14 cellular contexts compared by ENCODE assay signal in genomic region chr6:47197672-47198640, GRCh38.
DNase-seq lines count a peak whose midpoint lies in the region; ATAC-seq, FAIRE-seq and TF ChIP-seq lines count a peak whose summit lies in the region.
"Had no signal": no experiment of that assay in that cellular context is flagged by ENCODE, and none has a peak within 500 bp of the region (broad histone marks: within the 10 kb centered on the region; RNA-seq: fewer than 3 reads in every experiment).

No MANE protein-coding gene starts in this region.

- no peak overlapping the region for H3K4me3 Mint-ChIP-seq in chondrocyte (ENCODE audit: unreplicated experiment)

- H3K9me2 ChIP-seq in hepatocyte (replicated peaks; ENCODE audit: insufficient read depth) = no peaks in the 10 kb centered on the region

- intact Hi-C loops in Panc1 (cut with micrococcal nuclease; ENCODE audit: unreplicated experiment) = no loop called here

- H3K27ac ChIP-seq in Panc1 (ENCODE audit: low read length) (peak overlapping the region; percentile 58; the same call in 1 of the 2 replicates), hepatocyte (peak overlapping the region; percentile 4)
- H3K27ac ChIP-seq: WERI-Rb-1 had no signal

- H3K27me3 ChIP-seq in Panc1 (ENCODE audit: control insufficient read depth, insufficient read depth, low read length) = no peaks in the 10 kb centered on the region
- H3K27me3 ChIP-seq in hepatocyte = no peaks in the 10 kb centered on the region

- no peaks in the 10 kb centered on the region for H3K9me3 ChIP-seq in Panc1 (ENCODE audit: control insufficient read depth, insufficient read depth, low read depth, low read length)
- no peaks in the 10 kb centered on the region for H3K9me3 ChIP-seq in hepatocyte (ENCODE audit: low read depth)

- in situ Hi-C loops in ACHN (cut with HindIII; ENCODE audit: low pct_ligation_motif_present, low pct_unique_long_range_greater_than_20kb, low sequenced_read_pairs) (no loop called here), Panc1 (cut with HindIII; ENCODE audit: low pct_unique_long_range_greater_than_20kb, low sequenced_read_pairs) (no loop called here)

- POLR2A ChIA-PET in Panc1 (lab: Charles Lee) = no interaction called here

- no peaks in the 10 kb centered on the region for H3K79me2 ChIP-seq in hepatocyte

- no peak for TF ChIP-seq CTCF in Panc1 (IDR thresholded peaks at IDR 0.05)
- TF ChIP-seq CTCF in hepatocyte (IDR thresholded peaks at IDR 0.05; ENCODE audit: poor library complexity) = no peak
- no peak for TF ChIP-seq CTCF in chondrocyte (IDR thresholded peaks at IDR 0.05)

- no peak overlapping the region for H3K27ac Mint-ChIP-seq in chondrocyte (ENCODE audit: unreplicated experiment)

- H3K4me3 ChIP-seq in Panc1 (ENCODE audit: low read depth in 2 of 2, low read length in 2 of 2) (peak overlapping the region; percentile 19 to 31), hepatocyte (no peak overlapping the region)

- ATAC-seq in Panc1 = no peak

- no peaks in the 10 kb centered on the region for H3K36me3 ChIP-seq in Panc1 (ENCODE audit: control insufficient read depth, insufficient read depth, low read length)
- no peaks in the 10 kb centered on the region for H3K36me3 ChIP-seq in hepatocyte (replicated peaks; ENCODE audit: insufficient read depth, low read depth)
- H3K36me3 ChIP-seq: WERI-Rb-1 had no signal

- no peaks in the 10 kb centered on the region for H3K9me3 Mint-ChIP-seq in chondrocyte (ENCODE audit: low read depth)

- H3K4me1 ChIP-seq in Panc1 (ENCODE audit: control insufficient read depth, insufficient read depth, low read length) (no peaks in the 10 kb centered on the region), hepatocyte (ENCODE audit: insufficient read depth) (peaks cover 7% of the 10 kb centered on the region)

- H3K4me1 Mint-ChIP-seq in chondrocyte (ENCODE audit: low read depth) = peaks cover 18% of the 10 kb centered on the region

- FAIRE-seq in GM18507 (lab: Jason Lieb, UNC) = peak; percentile 36

- DNase-seq in ACHN (peak; percentile 21), GM18507 (ENCODE audit: extremely low spot score, insufficient read length, low read depth) (no peak), Panc1 (ENCODE audit: low read depth, low spot score) (no peak), hepatocyte (ENCODE audit: low spot score) (no peak), HuH-7.5 (ENCODE audit: low spot score) (no peak), AG08395 (ENCODE audit: low spot score) (no peak), chondrocyte (ENCODE audit: low spot score) (no peak), HPDE6-E6E7 (ENCODE audit: extremely low spot score) (no peak)
- DNase-seq: amniotic stem cell, erythroblast, H7, NCI-H1436, retina, WERI-Rb-1 had no signal

- CTCF ChIA-PET in Panc1 (lab: Charles Lee) = no interaction called here

- peak overlapping the region; percentile 59 for H3K4me2 ChIP-seq in hepatocyte

- no peaks in the 10 kb centered on the region for H3K36me3 Mint-ChIP-seq in chondrocyte (ENCODE audit: low read depth)

- no peaks in the 10 kb centered on the region for H3K27me3 Mint-ChIP-seq in chondrocyte (ENCODE audit: low read depth)

- BruUV-seq in Panc1 (replicated peaks; lab: Mats Ljungman, UMichigan) = no TSS peak

- 75% methylated on average over 6 of the region's 6 CpGs for WGBS in hepatocyte (ENCODE audit: low lambda C conversion rate, missing lambda C conversion rate)

- H2AFZ ChIP-seq in hepatocyte = peak overlapping the region; percentile 20

- no peaks in the 10 kb centered on the region for H4K20me1 ChIP-seq in hepatocyte (ENCODE audit: insufficient read depth, poor library complexity, severe bottlenecking)
